In the genomic region with DNA sequence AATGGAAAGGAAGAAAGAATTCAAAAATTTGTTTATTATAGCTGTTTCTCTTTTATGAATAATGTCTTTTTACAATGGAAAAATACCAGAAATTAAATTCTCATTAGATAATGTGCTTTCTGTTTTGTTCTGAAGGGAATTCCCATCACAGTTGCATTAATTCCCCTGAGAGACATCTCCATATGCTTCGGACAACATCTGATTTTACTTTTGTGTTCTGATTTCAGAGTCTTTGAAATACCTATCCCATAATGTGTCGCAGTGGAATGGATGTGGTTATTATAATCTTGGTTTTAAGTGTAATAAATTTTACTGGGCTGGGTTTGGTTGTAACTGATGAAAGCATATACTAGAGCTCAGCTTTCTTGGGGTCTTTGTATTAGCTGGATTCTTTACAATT, we compare ENCODE assay signal across 14 cellular contexts. TPM values are rescaled to one million over a fixed set of nuclear protein-coding genes. Genes with fewer than 3 reads are reported as not detected.
DNase-seq lines count a peak whose midpoint lies in the region; ATAC-seq, FAIRE-seq and TF ChIP-seq lines count a peak whose summit lies in the region.
"Had no signal": no experiment of that assay in that cellular context is flagged by ENCODE, and none has a peak within 500 bp of the region (broad histone marks: within the 10 kb centered on the region; RNA-seq: fewer than 3 reads in every experiment).

No MANE protein-coding gene starts in this region.

- peaks cover 0 to 11% (median 0%) of the 10 kb centered on the region in 9 donors for H3K36me3 ChIP-seq in heart right ventricle

- no peaks in the 10 kb centered on the region for H3K9me3 ChIP-seq in heart right ventricle

- 50 to 58% methylated on average over 2 of the region's 2 CpGs for WGBS in heart right ventricle, 2 donors

- no peak overlapping the region for H3K4me3 ChIP-seq in heart right ventricle

- H3K27ac Mint-ChIP-seq in osteocyte (ENCODE audit: unreplicated experiment), result peak overlapping the region; percentile 89
- H3K27ac Mint-ChIP-seq: activated naive CD8-positive, alpha-beta T cell treated with anti-CD3 and anti-CD28 coated beads, Interleukin-2, amount 10 ng/mL, durations not matched to agents 7 days and 5 days had no signal

- peaks cover 11 to 99% (median 85%) of the 10 kb centered on the region in 9 donors for H3K4me1 ChIP-seq in heart right ventricle

- intact Hi-C loops in heart right ventricle (cut with DNase I) (loop anchor here in 1 of 10 donors (10.0 kb wide), 1 partner anchor 166 kb away; no protein-coding TSS in a partner anchor), Right ventricle myocardium superior (cut with DNase I) (no loop called here)

- H3K9me3 Mint-ChIP-seq in osteocyte (ENCODE audit: unreplicated experiment), result peaks cover 4% of the 10 kb centered on the region
- H3K9me3 Mint-ChIP-seq: activated naive CD8-positive, alpha-beta T cell treated with anti-CD3 and anti-CD28 coated beads, Interleukin-2, amount 10 ng/mL, durations not matched to agents 7 days and 5 days had no signal

- ATAC-seq in heart right ventricle (no peak), Right ventricle myocardium superior (ENCODE audit: poor library complexity) (no peak), HG02798 (IDR thresholded peaks at IDR 0.05; ENCODE audit: poor library complexity, unreplicated experiment) (no peak), GM18907 (IDR thresholded peaks at IDR 0.05; ENCODE audit: unreplicated experiment) (no peak)
- ATAC-seq: activated CD4-positive, CD25-positive, alpha-beta regulatory T cell treated with anti-CD3 and anti-CD28 coated beads, Interleukin-2, amount 50 U/mL, for 24 hours had no signal

- H3K27ac ChIP-seq in heart right ventricle, result peak overlapping the region; percentile 15 to 98 (median 76)

- H3K27me3 ChIP-seq in heart right ventricle, result no peaks in the 10 kb centered on the region

- H3K27me3 Mint-ChIP-seq in osteocyte (ENCODE audit: unreplicated experiment), result no peaks in the 10 kb centered on the region

- no peak overlapping the region for H3K4me3 Mint-ChIP-seq in osteocyte (ENCODE audit: unreplicated experiment)
- H3K4me3 Mint-ChIP-seq: activated naive CD8-positive, alpha-beta T cell treated with anti-CD3 and anti-CD28 coated beads, Interleukin-2, amount 10 ng/mL, durations not matched to agents 7 days and 5 days had no signal

- H3K4me1 Mint-ChIP-seq in osteocyte (ENCODE audit: unreplicated experiment), result peaks cover 80% of the 10 kb centered on the region
- H3K4me1 Mint-ChIP-seq: activated naive CD8-positive, alpha-beta T cell treated with anti-CD3 and anti-CD28 coated beads, Interleukin-2, amount 10 ng/mL, durations not matched to agents 7 days and 5 days had no signal

- DNase-seq in heart right ventricle (no peak), Right ventricle myocardium superior (no peak), osteocyte (ENCODE audit: extremely low spot score, unreplicated experiment) (no peak), NCI-H1092 treated with DMSO at 0.1 percent for 48 hours (lab: John Stamatoyannopoulos, UW) (no peak), SW480 (ENCODE audit: low spot score) (no peak)
- DNase-seq: activated naive CD8-positive, alpha-beta T cell treated with anti-CD3 and anti-CD28 coated beads, Interleukin-2, amount 10 ng/mL, durations not matched to agents 7 days and 5 days; DMS153; kidney; stimulated activated naive CD4-positive, alpha-beta T cell treated with Interleukin-2 at 50 U/mL for 16 hours had no signal

- TF ChIP-seq CTCF in heart right ventricle (IDR thresholded peaks at IDR 0.05), result no peak
- TF ChIP-seq CTCF in osteocyte (IDR thresholded peaks at IDR 0.05), result no peak

- H3K36me3 Mint-ChIP-seq in osteocyte (ENCODE audit: unreplicated experiment), result peaks cover 7% of the 10 kb centered on the region
- H3K36me3 Mint-ChIP-seq: activated naive CD8-positive, alpha-beta T cell treated with anti-CD3 and anti-CD28 coated beads, Interleukin-2, amount 10 ng/mL, durations not matched to agents 7 days and 5 days had no signal

- FAIRE-seq in endometrium (lab: Jason Lieb, UNC), result peak; percentile 60
- FAIRE-seq: frontal cortex, kidney had no signal

RNA-seq across cellular contexts. Expression of gene SPTBN1, which starts 12.5 kb away (rescaled TPM):
- total RNA-seq in heart right ventricle (100 to 1,000 TPM; 366 to 643 (median 507) TPM), Right ventricle myocardium superior (391 TPM), osteocyte (248 and 251 TPM in 2 replicates)
- polyA plus RNA-seq in heart right ventricle, result 100 to 1,000 TPM in 1 of 2 donors, 10 to 100 TPM in 1; 91.1 to 142 TPM
